In genomic region chr18:48952287-48953095, GRCh38 we compare ENCODE assay signal across 1 cellular context.
TF ChIP-seq lines count a peak whose summit lies in the region.

No MANE protein-coding gene starts in this region.

TF ChIP-seq in HepG2, 621 proteins besides CTCF, POLR2A, EP300 and RAD21 (continued from another document and continues in another):
- TF ChIP-seq ZNF503 (CRISPR knock-in tag; IDR thresholded peaks at IDR 0.05) (peak; percentile 47; the same call in 1 of the 2 replicates), BCL6 (CRISPR knock-in tag; IDR thresholded peaks at IDR 0.05) (peak; percentile 33; the same call in 1 of the 2 replicates), ZSCAN25 (CRISPR knock-in tag; IDR thresholded peaks at IDR 0.05) (peak; percentile 68; the same call in 1 of the 2 replicates), U2AF2 (IDR thresholded peaks at IDR 0.05; ENCODE audit: low read depth, low read length) (no peak), CERS6 (CRISPR knock-in tag; IDR thresholded peaks at IDR 0.05) (no peak), KLF12 (CRISPR knock-in tag; IDR thresholded peaks at IDR 0.05; ENCODE audit: borderline replicate concordance) (peak; percentile 64), AGO2 (optimal IDR thresholded peaks at IDR 0.05; ENCODE audit: low read depth, low read length) (peak; percentile 62), THYN1 (CRISPR knock-in tag; IDR thresholded peaks at IDR 0.05; ENCODE audit: borderline replicate concordance, low read depth) (no peak), SOX13 (IDR thresholded peaks at IDR 0.05) (no peak), SOX13 (CRISPR knock-in tag; conservative IDR thresholded peaks at IDR 0.05 in 1 of 2, IDR thresholded peaks at IDR 0.05 in 1 of 2) (no peak), MBNL3 (CRISPR knock-in tag; conservative IDR thresholded peaks at IDR 0.05) (no peak), MEIS2 (CRISPR knock-in tag; IDR thresholded peaks at IDR 0.05) (peak; percentile 45; the same call in 1 of the 2 replicates), ZNF556 (CRISPR knock-in tag; IDR thresholded peaks at IDR 0.05; ENCODE audit: borderline replicate concordance) (peak; percentile 81; the same call in 1 of the 2 replicates), SIN3A (IDR thresholded peaks at IDR 0.05; ENCODE audit: borderline replicate concordance, low read depth, low read length) (peak; percentile 60; the same call in 1 of the 2 replicates), YEATS4 (CRISPR knock-in tag; IDR thresholded peaks at IDR 0.05; ENCODE audit: borderline replicate concordance) (peak; percentile 58), KLF16 (CRISPR knock-in tag; IDR thresholded peaks at IDR 0.05) (no peak), CREB3 (CRISPR knock-in tag; IDR thresholded peaks at IDR 0.05) (no peak), MXD1 (CRISPR knock-in tag; IDR thresholded peaks at IDR 0.05) (peak; percentile 53; the same call in 1 of the 2 replicates), E2F1 (CRISPR knock-in tag; IDR thresholded peaks at IDR 0.05) (peak; percentile 74), ZFP36 (IDR thresholded peaks at IDR 0.05; ENCODE audit: borderline replicate concordance, low read depth, low read length, partially characterized antibody) (no peak), CENPBD1 (CRISPR knock-in tag; IDR thresholded peaks at IDR 0.05; ENCODE audit: borderline replicate concordance, low read depth) (no peak), HOXA5 (CRISPR knock-in tag; IDR thresholded peaks at IDR 0.05) (peak; percentile 72; the same call in 1 of the 2 replicates), ZNF430 (CRISPR knock-in tag; IDR thresholded peaks at IDR 0.05) (peak; percentile 79), MED8 (CRISPR knock-in tag; IDR thresholded peaks at IDR 0.05; ENCODE audit: insufficient replicate concordance) (no peak), ZBTB37 (CRISPR knock-in tag; IDR thresholded peaks at IDR 0.05) (no peak), SSRP1 (CRISPR knock-in tag; IDR thresholded peaks at IDR 0.05) (no peak), PRDM15 (CRISPR knock-in tag; IDR thresholded peaks at IDR 0.05) (peak; percentile 85), ZNF510 (CRISPR knock-in tag; IDR thresholded peaks at IDR 0.05; ENCODE audit: low read depth) (no peak), HMG20B (CRISPR knock-in tag; conservative IDR thresholded peaks at IDR 0.05) (no peak), NR1H2 (CRISPR knock-in tag; IDR thresholded peaks at IDR 0.05; ENCODE audit: borderline replicate concordance, low read depth) (no peak), ZBTB43 (CRISPR knock-in tag; conservative IDR thresholded peaks at IDR 0.05) (peak; percentile 37; the same call in 1 of the 2 replicates), POGK (CRISPR knock-in tag; conservative IDR thresholded peaks at IDR 0.05) (0 out of 2 replicates have a peak, but pooled peaks have one; percentile 16), GATA4 (IDR thresholded peaks at IDR 0.05; ENCODE audit: borderline replicate concordance, low read depth) (no peak), ZMAT3 (CRISPR knock-in tag; conservative IDR thresholded peaks at IDR 0.05) (peak; percentile 62; the same call in 1 of the 2 replicates), ZFX (CRISPR knock-in tag; IDR thresholded peaks at IDR 0.05; ENCODE audit: low read depth) (peak; percentile 60; the same call in 1 of the 2 replicates), ATF7-NPFF (CRISPR knock-in tag; IDR thresholded peaks at IDR 0.05; ENCODE audit: low read depth) (no peak), FOXK2 (IDR thresholded peaks at IDR 0.05) (no peak), GABPB1 (CRISPR knock-in tag; IDR thresholded peaks at IDR 0.05) (peak; percentile 70; the same call in 1 of the 2 replicates), ZNF709 (CRISPR knock-in tag; IDR thresholded peaks at IDR 0.05) (no peak), ARID2 (CRISPR knock-in tag; IDR thresholded peaks at IDR 0.05; ENCODE audit: borderline replicate concordance) (0 out of 2 replicates have a peak, but pooled peaks have one; percentile 60), ZNF354B (CRISPR knock-in tag; IDR thresholded peaks at IDR 0.05) (no peak), HES4 (CRISPR knock-in tag; IDR thresholded peaks at IDR 0.05; ENCODE audit: borderline replicate concordance) (0 out of 2 replicates have a peak, but pooled peaks have one; percentile 32), ASH2L (IDR thresholded peaks at IDR 0.05; ENCODE audit: insufficient read length, low read depth, low read length) (peak; percentile 38), RBFOX2 (IDR thresholded peaks at IDR 0.05; ENCODE audit: low read depth, low read length) (peak; percentile 55), ATF5 (CRISPR knock-in tag; IDR thresholded peaks at IDR 0.05; ENCODE audit: low read depth) (no peak), U2AF1 (optimal IDR thresholded peaks at IDR 0.05; ENCODE audit: low read depth, low read length) (no peak)
- TF ChIP-seq, protein P1, sequence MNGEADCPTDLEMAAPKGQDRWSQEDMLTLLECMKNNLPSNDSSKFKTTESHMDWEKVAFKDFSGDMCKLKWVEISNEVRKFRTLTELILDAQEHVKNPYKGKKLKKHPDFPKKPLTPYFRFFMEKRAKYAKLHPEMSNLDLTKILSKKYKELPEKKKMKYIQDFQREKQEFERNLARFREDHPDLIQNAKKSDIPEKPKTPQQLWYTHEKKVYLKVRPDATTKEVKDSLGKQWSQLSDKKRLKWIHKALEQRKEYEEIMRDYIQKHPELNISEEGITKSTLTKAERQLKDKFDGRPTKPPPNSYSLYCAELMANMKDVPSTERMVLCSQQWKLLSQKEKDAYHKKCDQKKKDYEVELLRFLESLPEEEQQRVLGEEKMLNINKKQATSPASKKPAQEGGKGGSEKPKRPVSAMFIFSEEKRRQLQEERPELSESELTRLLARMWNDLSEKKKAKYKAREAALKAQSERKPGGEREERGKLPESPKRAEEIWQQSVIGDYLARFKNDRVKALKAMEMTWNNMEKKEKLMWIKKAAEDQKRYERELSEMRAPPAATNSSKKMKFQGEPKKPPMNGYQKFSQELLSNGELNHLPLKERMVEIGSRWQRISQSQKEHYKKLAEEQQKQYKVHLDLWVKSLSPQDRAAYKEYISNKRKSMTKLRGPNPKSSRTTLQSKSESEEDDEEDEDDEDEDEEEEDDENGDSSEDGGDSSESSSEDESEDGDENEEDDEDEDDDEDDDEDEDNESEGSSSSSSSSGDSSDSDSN (CRISPR knock-in tag; IDR thresholded peaks at IDR 0.05), result peak; percentile 78
